ENCODE assay signal across 8 cellular contexts in genomic region chr15:25775317-25775912, GRCh38.
DNase-seq lines count a peak whose midpoint lies in the region; ATAC-seq and TF ChIP-seq lines count a peak whose summit lies in the region.

No MANE protein-coding gene starts in this region.

- no peaks in the 10 kb centered on the region for H3K9me3 Mint-ChIP-seq in activated CD8-positive, alpha-beta memory T cell treated with anti-CD3 and anti-CD28 coated beads, Interleukin-2, amount 10 ng/mL, durations not matched to agents 7 days and 5 days (ENCODE audit: low read depth)

- H3K4me3 Mint-ChIP-seq in activated CD8-positive, alpha-beta memory T cell treated with anti-CD3 and anti-CD28 coated beads, Interleukin-2, amount 10 ng/mL, durations not matched to agents 7 days and 5 days = no peak overlapping the region

- no peaks in the 10 kb centered on the region for H3K27me3 ChIP-seq in right lobe of liver

- peaks cover 11% of the 10 kb centered on the region for H3K36me3 Mint-ChIP-seq in activated CD8-positive, alpha-beta memory T cell treated with anti-CD3 and anti-CD28 coated beads, Interleukin-2, amount 10 ng/mL, durations not matched to agents 7 days and 5 days

- H3K4me3 ChIP-seq in right lobe of liver = no peak overlapping the region

- H3K36me3 ChIP-seq in right lobe of liver = no peaks in the 10 kb centered on the region

- no peaks in the 10 kb centered on the region for H3K4me1 ChIP-seq in right lobe of liver

- TF ChIP-seq CTCF in right lobe of liver (IDR thresholded peaks at IDR 0.05) = no peak

- peaks cover 13% of the 10 kb centered on the region for H3K4me1 Mint-ChIP-seq in activated CD8-positive, alpha-beta memory T cell treated with anti-CD3 and anti-CD28 coated beads, Interleukin-2, amount 10 ng/mL, durations not matched to agents 7 days and 5 days

- TF ChIP-seq POLR2A in right lobe of liver (IDR thresholded peaks at IDR 0.05) = no peak

- no peak overlapping the region for H3K27ac ChIP-seq in right lobe of liver

- DNase-seq in EH (ENCODE audit: low read depth) (peak; percentile 94), right lobe of liver (peak in 1 of 3 donors; percentile 31), OCI-M1 (lab: John Stamatoyannopoulos, UW) (no peak), DMS153 treated with DMSO at 0.1 percent for 48 hours (lab: John Stamatoyannopoulos, UW; ENCODE audit: unreplicated experiment) (no peak), NCI-H2081 treated with DMSO at 0.1 percent for 48 hours (lab: John Stamatoyannopoulos, UW) (no peak)
- DNase-seq in activated CD8-positive, alpha-beta memory T cell treated with anti-CD3 and anti-CD28 coated beads, Interleukin-2, amount 10 ng/mL, durations not matched to agents 7 days and 5 days = peak; percentile 31

- H3K27me3 Mint-ChIP-seq in activated CD8-positive, alpha-beta memory T cell treated with anti-CD3 and anti-CD28 coated beads, Interleukin-2, amount 10 ng/mL, durations not matched to agents 7 days and 5 days = no peaks in the 10 kb centered on the region

- H3K9me3 ChIP-seq in right lobe of liver = no peaks in the 10 kb centered on the region

- WGBS in right lobe of liver (ENCODE audit: insufficient coverage, low coverage, low lambda C conversion rate, missing lambda C conversion rate) = 41% methylated on average over 13 of the region's 13 CpGs

- CTCF ChIA-PET in activated CD8-positive, alpha-beta memory T cell treated with anti-CD3 and anti-CD28 coated beads, Interleukin-2, amount 10 ng/mL, durations not matched to agents 7 days and 5 days (lab: Charles Lee) = no interaction called here

- peak; percentile 67 for ATAC-seq in HG02588 (IDR thresholded peaks at IDR 0.05; ENCODE audit: unreplicated experiment)
- no peak for ATAC-seq in activated CD8-positive, alpha-beta memory T cell treated with anti-CD3 and anti-CD28 coated beads, Interleukin-2, amount 10 ng/mL, durations not matched to agents 7 days and 5 days
- peak in 3 of 4 donors; percentile 31 to 51 (median 45) for ATAC-seq in right lobe of liver
- no peak for ATAC-seq in GM21526 (IDR thresholded peaks at IDR 0.05; ENCODE audit: low FRiP score, unreplicated experiment)

- intact Hi-C loops in right lobe of liver (cut with DNase I) = no loop called here

- no peak overlapping the region for H3K27ac Mint-ChIP-seq in activated CD8-positive, alpha-beta memory T cell treated with anti-CD3 and anti-CD28 coated beads, Interleukin-2, amount 10 ng/mL, durations not matched to agents 7 days and 5 days

Comparison
In these comparisons a context has a peak if more than half of its experiments do, and no peak if none do; other contexts are left out.
1. DNase-seq: peak in EH (single experiment) and activated CD8-positive, alpha-beta memory T cell treated with anti-CD3 and anti-CD28 coated beads, Interleukin-2, amount 10 ng/mL, durations not matched to agents 7 days and 5 days (single experiment); none in OCI-M1 (single experiment), DMS153 treated with DMSO at 0.1 percent for 48 hours (single experiment) and NCI-H2081 treated with DMSO at 0.1 percent for 48 hours (single experiment).
2. ATAC-seq: peak in HG02588 (single experiment) and right lobe of liver (3 of 4); none in activated CD8-positive, alpha-beta memory T cell treated with anti-CD3 and anti-CD28 coated beads, Interleukin-2, amount 10 ng/mL, durations not matched to agents 7 days and 5 days (single experiment) and GM21526 (single experiment).